Comparison of ENCODE assay signal across 12 cellular contexts in the genomic region with DNA sequence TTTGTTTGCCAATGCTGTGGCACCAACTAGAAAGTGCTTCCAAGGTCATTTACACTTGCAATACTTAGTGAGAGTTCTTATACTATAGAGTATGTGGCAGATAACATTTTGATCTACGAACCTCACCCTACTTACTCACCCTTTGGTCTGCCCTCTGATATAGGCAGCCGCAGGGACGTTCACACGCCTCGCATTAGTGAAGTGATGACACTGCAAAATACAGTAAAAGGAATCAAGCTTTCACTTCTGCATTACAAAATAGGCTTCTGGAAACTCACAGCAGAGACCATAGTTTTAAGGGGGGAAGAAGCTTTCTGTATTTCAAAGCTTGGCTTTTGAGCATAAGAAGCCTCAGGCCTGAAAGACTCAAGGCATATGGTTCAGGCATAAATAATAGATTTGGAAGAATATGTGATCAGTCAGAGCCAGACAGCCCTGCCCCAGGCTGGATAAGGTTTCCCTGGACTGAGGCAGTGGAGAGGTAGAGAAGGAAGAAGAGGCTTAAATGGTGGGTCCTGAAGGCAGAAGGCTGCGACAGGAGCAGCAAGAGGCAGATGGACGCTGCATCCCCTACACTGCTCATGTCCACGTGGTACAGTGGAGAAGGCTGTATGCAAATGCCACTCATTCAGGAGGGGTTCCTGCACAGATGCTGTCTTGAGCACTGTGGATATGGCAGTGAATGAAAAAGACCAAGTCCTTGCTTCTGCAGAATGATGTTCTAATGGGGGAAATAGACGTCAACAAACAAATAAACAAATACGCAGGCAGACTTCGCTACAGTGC.
DNase-seq lines count a peak whose midpoint lies in the region; ATAC-seq and TF ChIP-seq lines count a peak whose summit lies in the region.
"Had no signal": no experiment of that assay in that cellular context is flagged by ENCODE, and none has a peak within 500 bp of the region (broad histone marks: within the 10 kb centered on the region; RNA-seq: fewer than 3 reads in every experiment).

No MANE protein-coding gene starts in this region.

- no peak overlapping the region for H3K4me3 ChIP-seq in lung

- peaks cover 10% of the 10 kb centered on the region for H3K4me1 Mint-ChIP-seq in nephron progenitor cell

- H3K4me3 Mint-ChIP-seq in nephron progenitor cell, result no peak overlapping the region
- H3K4me3 Mint-ChIP-seq: activated CD8-positive, alpha-beta T cell treated with anti-CD3 and anti-CD28 coated beads, Interleukin-2, amount 10 ng/mL, durations not matched to agents 7 days and 5 days had no signal

- H3K27me3 ChIP-seq in lung (ENCODE audit: control insufficient read depth, insufficient read depth), result no peaks in the 10 kb centered on the region

- peaks cover 0 to 6% of the 10 kb centered on the region in 2 donors for H3K9me3 ChIP-seq in lung (ENCODE audit: control insufficient read depth in 2 of 2, insufficient read depth in 1 of 2, low read length in 1 of 2)
- H3K9me3 ChIP-seq: SK-N-SH had no signal

- peaks cover 23% of the 10 kb centered on the region for H3K9me3 Mint-ChIP-seq in nephron progenitor cell

- no peak overlapping the region for H3K27ac Mint-ChIP-seq in nephron progenitor cell
- H3K27ac Mint-ChIP-seq: activated CD8-positive, alpha-beta T cell treated with anti-CD3 and anti-CD28 coated beads, Interleukin-2, amount 10 ng/mL, durations not matched to agents 7 days and 5 days had no signal

- peak; percentile 52 for ATAC-seq in GM18867 (IDR thresholded peaks at IDR 0.05; ENCODE audit: unreplicated experiment)
- peak; percentile 72 for ATAC-seq in HG03159 (IDR thresholded peaks at IDR 0.05; ENCODE audit: unreplicated experiment)
- peak; percentile 27 for ATAC-seq in lung (ENCODE audit: insufficient read depth, low FRiP score)
- no peak for ATAC-seq in HG03354 (IDR thresholded peaks at IDR 0.05; ENCODE audit: poor library complexity, severe bottlenecking, unreplicated experiment)
- no peak for ATAC-seq in GM18520 (IDR thresholded peaks at IDR 0.05; ENCODE audit: unreplicated experiment)
- ATAC-seq in esophagus mucosa, result no peak
- ATAC-seq: activated CD8-positive, alpha-beta T cell treated with anti-CD3 and anti-CD28 coated beads, Interleukin-2, amount 10 ng/mL, durations not matched to agents 7 days and 5 days had no signal

- no peak overlapping the region for H3K27ac ChIP-seq in lung (ENCODE audit: low read depth in 1 of 2, low read length in 1 of 2)

- peaks cover 13% of the 10 kb centered on the region for H3K36me3 Mint-ChIP-seq in nephron progenitor cell (ENCODE audit: low read depth)

- peaks cover 37% of the 10 kb centered on the region for H3K27me3 Mint-ChIP-seq in nephron progenitor cell (ENCODE audit: low read depth, poor library complexity)

- H3K36me3 ChIP-seq in lung (ENCODE audit: control insufficient read depth in 2 of 2, insufficient read depth in 2 of 2, low read length in 2 of 2), result no peaks in the 10 kb centered on the region

- peak; percentile 9 for DNase-seq in RPMI7951 (ENCODE audit: low read depth)
- DNase-seq in lung (ENCODE audit: low spot score), result no peak
- no peak for DNase-seq in nephron progenitor cell
- DNase-seq: activated CD8-positive, alpha-beta T cell treated with anti-CD3 and anti-CD28 coated beads, Interleukin-2, amount 10 ng/mL, durations not matched to agents 7 days and 5 days; hippocampal formation; NCI-H2029; SK-N-SH had no signal

- WGBS in lung, 2 donors, result 62 to 66% methylated on average over 11 of the region's 11 CpGs

- no peaks in the 10 kb centered on the region for H3K4me1 ChIP-seq in lung (ENCODE audit: control insufficient read depth in 2 of 2, insufficient read depth in 2 of 2, low read length in 2 of 2)

- TF ChIP-seq CTCF in lung (IDR thresholded peaks at IDR 0.05; ENCODE audit: control extremely low read depth, extremely low read depth) (no peak), nephron progenitor cell (IDR thresholded peaks at IDR 0.05) (no peak)

Comparison
In these comparisons a context has a peak if more than half of its experiments do, and no peak if none do; other contexts are left out.
1. ATAC-seq: peak in GM18867 (single experiment), HG03159 (single experiment) and lung (single experiment); none in HG03354 (single experiment), GM18520 (single experiment) and esophagus mucosa (single experiment).